ENCODE assay signal across 1 cellular context in genomic region chr6:21773199-21773974, GRCh38.
A peak's percentile ranks its signal among the peaks of the same experiment; 100 is the strongest.
TF ChIP-seq lines count a peak whose summit lies in the region.

No MANE protein-coding gene starts in this region.

TF ChIP-seq in HepG2, 621 proteins besides CTCF, POLR2A, EP300 and RAD21:
- TF ChIP-seq ZNF597 (CRISPR knock-in tag; IDR thresholded peaks at IDR 0.05) (no peak), CEBPG (CRISPR knock-in tag; IDR thresholded peaks at IDR 0.05) (0 out of 2 replicates have a peak, but pooled peaks have one; percentile 6), CEBPB (IDR thresholded peaks at IDR 0.05; ENCODE audit: borderline replicate concordance, low read depth, low read length) (peak; percentile 69), ATF7 (IDR thresholded peaks at IDR 0.05) (peak; percentile 49; the same call in 1 of the 2 replicates), ATF7 (CRISPR knock-in tag; IDR thresholded peaks at IDR 0.05) (no peak), TFE3 (CRISPR knock-in tag; IDR thresholded peaks at IDR 0.05) (no peak)
